ENCODE assay signal across 27 cellular contexts in genomic region chr12:100940503-100940902, GRCh38.
"Had no signal": no experiment of that assay in that cellular context is flagged by ENCODE, and none has a peak within 500 bp of the region (broad histone marks: within the 10 kb centered on the region; RNA-seq: fewer than 3 reads in every experiment).

No MANE protein-coding gene starts in this region.

- FAIRE-seq: colon, endometrium, endothelial cell of umbilical vein had no signal

- H3K27ac ChIP-seq: colonic mucosa, coronary artery, dorsolateral prefrontal cortex, epithelial cell of prostate, esophagus muscularis mucosa, esophagus squamous epithelium, foreskin keratinocyte, gastrocnemius medialis, gastroesophageal sphincter, heart left ventricle, heart right ventricle had no signal

- H3K4me1 ChIP-seq: colonic mucosa, esophagus muscularis mucosa, esophagus squamous epithelium, foreskin keratinocyte, gastrocnemius medialis, gastroesophageal sphincter, heart left ventricle, heart right ventricle had no signal

- ATAC-seq: effector memory CD8-positive, alpha-beta T cell; esophagus mucosa; foreskin keratinocyte; gastrocnemius medialis; gastroesophageal sphincter; heart left ventricle; heart right ventricle had no signal

- DNase-seq: colonic mucosa; cortex of kidney; dermis blood vessel endothelial cell; dorsolateral prefrontal cortex; effector CD4-positive, alpha-beta T cell; effector CD8-positive, alpha-beta T cell; effector memory CD4-positive, alpha-beta T cell; effector memory CD8-positive, alpha-beta T cell; endodermal cell; erythroblast; esophagus squamous epithelium; foreskin fibroblast; foreskin keratinocyte; foreskin melanocyte; gastrocnemius medialis; glutamatergic neuron; head of caudate nucleus; heart left ventricle; heart right ventricle had no signal

- H3K4me3 ChIP-seq: colonic mucosa, coronary artery, dorsolateral prefrontal cortex, esophagus muscularis mucosa, esophagus squamous epithelium, gastrocnemius medialis, gastroesophageal sphincter, heart left ventricle, heart right ventricle had no signal

- H3K27me3 ChIP-seq: colonic mucosa, dorsolateral prefrontal cortex, esophagus squamous epithelium, foreskin keratinocyte, gastrocnemius medialis, gastroesophageal sphincter, heart left ventricle, heart right ventricle had no signal

- H3K9me3 ChIP-seq: colonic mucosa, esophagus muscularis mucosa, esophagus squamous epithelium, gastrocnemius medialis, gastroesophageal sphincter, heart right ventricle had no signal

- H3K36me3 ChIP-seq: colonic mucosa, esophagus muscularis mucosa, esophagus squamous epithelium, gastrocnemius medialis, gastroesophageal sphincter, heart left ventricle, heart right ventricle had no signal
